In the genomic region with DNA sequence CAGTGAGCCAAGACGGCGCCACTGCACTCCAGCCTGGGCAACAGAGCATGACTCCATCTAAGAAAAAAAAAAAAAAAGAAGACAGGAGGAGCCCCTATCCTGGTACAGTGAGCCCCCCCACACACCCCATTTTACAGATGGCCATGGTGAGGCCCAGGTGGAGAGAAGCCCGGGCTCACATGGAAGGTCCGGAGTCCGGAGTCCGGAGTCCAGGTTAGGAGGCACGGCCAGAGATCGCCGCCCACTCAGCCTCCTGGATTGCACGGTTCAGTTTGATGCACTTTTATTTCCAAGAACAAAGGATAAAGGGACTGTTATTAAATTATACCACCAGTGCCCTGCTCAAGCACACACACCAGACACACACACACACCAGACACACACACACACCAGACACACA, we compare ENCODE assay signal across 17 cellular contexts.
"Had no signal": no experiment of that assay in that cellular context is flagged by ENCODE, and none has a peak within 500 bp of the region (broad histone marks: within the 10 kb centered on the region; RNA-seq: fewer than 3 reads in every experiment).

No MANE protein-coding gene starts in this region.

- H3K36me3 ChIP-seq: ascending aorta, heart right ventricle, left lung, WERI-Rb-1 had no signal

- H3K27ac ChIP-seq: heart right ventricle, left lung, WERI-Rb-1 had no signal

- H3K4me3 ChIP-seq: ascending aorta, coronary artery, heart right ventricle, left lung had no signal

- DNase-seq: activated CD4-positive, alpha-beta T cell treated with anti-CD3 and anti-CD28 coated beads, Interleukin-2, amount 10 ng/mL, durations not matched to agents 7 days and 5 days; activated CD4-positive, CD25-positive, alpha-beta regulatory T cell treated with anti-CD3 and anti-CD28 coated beads, Interleukin-2, amount 50 U/mL, for 72 hours; activated CD8-positive, alpha-beta T cell treated with anti-CD3 and anti-CD28 coated beads, Interleukin-2, amount 10 ng/mL, durations not matched to agents 7 days and 5 days; activated gamma-delta T cell treated with Interleukin-2 at 50 U/mL for 16 hours; heart right ventricle; left lung; mesendoderm; naive B cell; occipital lobe; posterior cingulate gyrus; stimulated activated CD4-positive, alpha-beta T cell treated with anti-CD3 and anti-CD28 coated beads, Interleukin-2, amount 100 ng/mL, for 48 hours; stimulated activated CD8-positive, alpha-beta memory T cell treated with anti-CD3 and anti-CD28 coated beads, Interleukin-4, amount 100 ng/mL, for 48 hours; stimulated activated naive B cell treated with anti-CD40 and anti-IgM and Interleukin-4, amounts not matched to agents 10 μg/mL and 1 μg/mL and 100 μg/mL, for 72 hours; T-helper 1 cell; WERI-Rb-1 had no signal

- H3K27me3 ChIP-seq: ascending aorta, heart right ventricle, left lung had no signal

- ATAC-seq: activated CD8-positive, alpha-beta T cell treated with anti-CD3 and anti-CD28 coated beads, Interleukin-2, amount 10 ng/mL, durations not matched to agents 7 days and 5 days; heart right ventricle; left lung; stimulated activated naive B cell treated with anti-CD40 and anti-IgM and Interleukin-4, amounts not matched to agents 10 μg/mL and 1 μg/mL and 100 μg/mL, for 72 hours had no signal
